ENCODE assay signal across 9 cellular contexts in the genomic region with DNA sequence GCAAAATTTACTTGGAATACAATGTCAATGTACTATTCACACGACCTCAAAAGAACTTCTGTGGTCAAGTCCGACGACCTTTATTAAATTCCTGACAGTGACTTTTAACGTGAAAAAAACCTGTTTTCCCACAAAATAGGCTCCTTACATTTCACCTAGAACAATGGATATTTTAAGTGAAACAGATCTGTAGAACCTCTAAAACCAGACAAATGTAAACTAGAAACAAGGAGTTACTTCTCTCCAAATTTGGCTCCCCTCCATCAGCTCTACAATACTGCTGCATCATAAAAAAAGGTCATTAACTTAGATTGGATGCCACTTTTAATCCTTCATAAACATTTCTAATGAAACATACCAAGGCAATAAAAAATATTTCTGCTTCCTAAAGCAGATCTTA. TPM values are rescaled to one million over a fixed set of nuclear protein-coding genes. Genes with fewer than 3 reads are reported as not detected.
DNase-seq lines count a peak whose midpoint lies in the region; ATAC-seq and TF ChIP-seq lines count a peak whose summit lies in the region.
"Had no signal": no experiment of that assay in that cellular context is flagged by ENCODE, and none has a peak within 500 bp of the region (broad histone marks: within the 10 kb centered on the region; RNA-seq: fewer than 3 reads in every experiment).

No MANE protein-coding gene starts in this region.

- peaks cover 0 to 5% of the 10 kb centered on the region in 2 donors for H3K36me3 Mint-ChIP-seq in activated T-cell treated with anti-CD3 and anti-CD28 coated beads, Interleukin-2, amount 50 U/mL, for 72 hours (ENCODE audit: insufficient read depth in 2 of 2)
- no peaks in the 10 kb centered on the region; the same call in 1 of the 2 replicates for H3K36me3 Mint-ChIP-seq in WTC11

- ATAC-seq in activated T-cell treated with anti-CD3 and anti-CD28 coated beads, Interleukin-2, amount 50 U/mL, for 72 hours (replicated peaks in 1 of 2) = no peak
- no peak for ATAC-seq in WTC11

- H3K27ac Mint-ChIP-seq in activated T-cell treated with anti-CD3 and anti-CD28 coated beads, Interleukin-2, amount 50 U/mL, for 72 hours = peak overlapping the region; percentile 48
- no peak overlapping the region; the same call in 1 of the 2 replicates for H3K27ac Mint-ChIP-seq in WTC11

- no peaks in the 10 kb centered on the region for H3K27me3 Mint-ChIP-seq in activated T-cell treated with anti-CD3 and anti-CD28 coated beads, Interleukin-2, amount 50 U/mL, for 72 hours (ENCODE audit: low read depth)
- no peaks in the 10 kb centered on the region for H3K27me3 Mint-ChIP-seq in WTC11 (ENCODE audit: low read depth)

- POLR2A ChIA-PET in WTC11 (lab: Charles Lee) = no interaction called here

- no peaks in the 10 kb centered on the region for H3K27me3 ChIP-seq in iPS-18a (ENCODE audit: control insufficient read depth, insufficient read depth, low read length)
- no peaks in the 10 kb centered on the region for H3K27me3 ChIP-seq in suprapubic skin
- H3K27me3 ChIP-seq in prostate gland (replicated peaks; ENCODE audit: insufficient read depth) = no peaks in the 10 kb centered on the region

- CTCF ChIA-PET in WTC11 (lab: Charles Lee) = no interaction called here

- no peaks in the 10 kb centered on the region for H3K9me3 ChIP-seq in iPS-18a (ENCODE audit: control insufficient read depth, low read depth, low read length)
- H3K9me3 ChIP-seq in suprapubic skin = no peaks in the 10 kb centered on the region
- no peaks in the 10 kb centered on the region for H3K9me3 ChIP-seq in prostate gland

- no peak for TF ChIP-seq EP300 in suprapubic skin (IDR thresholded peaks at IDR 0.05)

- 43% methylated on average over 4 of the region's 4 CpGs for WGBS in suprapubic skin
- 14% methylated on average over 4 of the region's 4 CpGs for WGBS in prostate gland

- no peaks in the 10 kb centered on the region for H3K9me3 Mint-ChIP-seq in activated T-cell treated with anti-CD3 and anti-CD28 coated beads, Interleukin-2, amount 50 U/mL, for 72 hours
- no peaks in the 10 kb centered on the region for H3K9me3 Mint-ChIP-seq in WTC11

- no peak overlapping the region for H3K9ac ChIP-seq in iPS-18a (ENCODE audit: low read length)

- H3K36me3 ChIP-seq in iPS-18a (ENCODE audit: control insufficient read depth, low read depth, low read length) (no peaks in the 10 kb centered on the region), suprapubic skin (no peaks in the 10 kb centered on the region), prostate gland (no peaks in the 10 kb centered on the region)

- H3K4me3 Mint-ChIP-seq in activated T-cell treated with anti-CD3 and anti-CD28 coated beads, Interleukin-2, amount 50 U/mL, for 72 hours = peak overlapping the region; percentile 91 to 95
- H3K4me3 Mint-ChIP-seq in WTC11 = peak overlapping the region; percentile 87

- TF ChIP-seq POLR2A in suprapubic skin (IDR thresholded peaks at IDR 0.05) = no peak
- no peak for TF ChIP-seq POLR2A in prostate gland (IDR thresholded peaks at IDR 0.05)

- intact Hi-C loops in prostate gland (cut with DNase I) = no loop called here

- TF ChIP-seq CTCF in WTC11 (IDR thresholded peaks at IDR 0.05) = no peak
- no peak for TF ChIP-seq CTCF in suprapubic skin (IDR thresholded peaks at IDR 0.05)
- no peak for TF ChIP-seq CTCF in prostate gland (IDR thresholded peaks at IDR 0.05)

- H3K4me1 ChIP-seq in iPS-18a (ENCODE audit: control insufficient read depth, low read depth, low read length) (peaks cover 5% of the 10 kb centered on the region), suprapubic skin (peaks cover 20% of the 10 kb centered on the region), prostate gland (replicated peaks) (no peaks in the 10 kb centered on the region)

- peak overlapping the region; percentile 86 for H3K4me3 ChIP-seq in iPS-18a (ENCODE audit: low read length)
- peak overlapping the region; percentile 73 for H3K4me3 ChIP-seq in suprapubic skin
- H3K4me3 ChIP-seq in prostate gland = peak overlapping the region in 1 of 2 donors; percentile 80

- H3K4me1 Mint-ChIP-seq in activated T-cell treated with anti-CD3 and anti-CD28 coated beads, Interleukin-2, amount 50 U/mL, for 72 hours (ENCODE audit: low read depth) = peaks cover 51% of the 10 kb centered on the region
- H3K4me1 Mint-ChIP-seq in WTC11 = peaks cover 18% of the 10 kb centered on the region

- DNase-seq in activated T-cell treated with anti-CD3 and anti-CD28 coated beads, Interleukin-2, amount 50 U/mL, for 72 hours = no peak
- DNase-seq in activated T-cell treated with anti-CD3 and anti-CD28 coated beads, Interleukin-2, amount 50 U/mL, for 48 hours = no peak
- DNase-seq in WTC11 (ENCODE audit: low spot score) = no peak
- DNase-seq in suprapubic skin (ENCODE audit: low spot score in 2 of 2) = no peak
- no peak for DNase-seq in NCI-H146 treated with DMSO at 0.1 percent for 48 hours (lab: John Stamatoyannopoulos, UW; ENCODE audit: unreplicated experiment)
- no peak for DNase-seq in prostate gland (ENCODE audit: low spot score)
- no peak for DNase-seq in superior temporal gyrus (ENCODE audit: extremely low spot score)
- DNase-seq: NCI-H748 treated with DMSO at 0.1 percent for 48 hours had no signal

- H3K27ac ChIP-seq in iPS-18a (ENCODE audit: low read length) (no peak overlapping the region), suprapubic skin (no peak overlapping the region), prostate gland (peak overlapping the region in 1 of 2 donors; percentile 95)

TF ChIP-seq in WTC11, 78 proteins besides CTCF, POLR2A, EP300 and RAD21:
- TF ChIP-seq ATF1 (CRISPR knock-in tag; IDR thresholded peaks at IDR 0.05) = no peak
- no peak for TF ChIP-seq TEAD1 (CRISPR knock-in tag; IDR thresholded peaks at IDR 0.05)
- no peak for TF ChIP-seq OVOL2 (CRISPR knock-in tag; IDR thresholded peaks at IDR 0.05; ENCODE audit: borderline replicate concordance)

RNA-seq across cellular contexts. Expression of gene NEK1, which starts 1.2 kb away (rescaled TPM):
- 10 to 100 TPM; 15.1 to 15.7 TPM for total RNA-seq in activated T-cell treated with anti-CD3 and anti-CD28 coated beads, Interleukin-2, amount 50 U/mL, for 72 hours
- total RNA-seq in WTC11 (2021) = 10.3 to 12.8 TPM (median 12.7 TPM) in 3 replicates
- total RNA-seq in suprapubic skin = 10 to 100 TPM in 1 of 4 donors, 1 to 10 TPM in 3; 6.0 to 11.1 (median 6.7) TPM
- 10 to 100 TPM in 1 of 2 donors, 1 to 10 TPM in 1; 5.0 to 17.6 TPM for total RNA-seq in prostate gland

RNA-seq across cellular contexts. Expression of gene CLCN3, which starts 9.2 kb away (rescaled TPM):
- total RNA-seq in activated T-cell treated with anti-CD3 and anti-CD28 coated beads, Interleukin-2, amount 50 U/mL, for 72 hours = 10 to 100 TPM; 28.7 to 31.1 TPM
- total RNA-seq in WTC11 (2021) (29.1 to 30.3 TPM (median 30.0 TPM) in 3 replicates), suprapubic skin (10 to 100 TPM; 43.7 to 58.5 (median 51.7) TPM), prostate gland (10 to 100 TPM; 67.2 to 96.4 TPM)
